1 cellular context compared by ENCODE assay signal in genomic region chr17:39193346-39193745, GRCh38.
TF ChIP-seq lines count a peak whose summit lies in the region.

No MANE protein-coding gene starts in this region.

TF ChIP-seq in K562, 482 proteins besides CTCF, POLR2A, EP300 and RAD21:
- TF ChIP-seq ZBTB17 (CRISPR knock-in tag; IDR thresholded peaks at IDR 0.05): no peak
- TF ChIP-seq RBFOX2 (IDR thresholded peaks at IDR 0.05; ENCODE audit: low read depth, low read length): 0 out of 2 replicates have a peak, but pooled peaks have one; percentile 22
- TF ChIP-seq EHMT2 (IDR thresholded peaks at IDR 0.05): no peak
